Comparison of ENCODE assay signal across 26 cellular contexts in genomic region chr14:49615776-49616175, GRCh38. TPM values are rescaled to one million over a fixed set of nuclear protein-coding genes. Genes with fewer than 3 reads are reported as not detected.
DNase-seq lines count a peak whose midpoint lies in the region; ATAC-seq and TF ChIP-seq lines count a peak whose summit lies in the region.
"Had no signal": no experiment of that assay in that cellular context is flagged by ENCODE, and none has a peak within 500 bp of the region (broad histone marks: within the 10 kb centered on the region; RNA-seq: fewer than 3 reads in every experiment).

No MANE protein-coding gene starts in this region.

- H3K36me3 Mint-ChIP-seq in CD4-positive, alpha-beta T cell (ENCODE audit: low read depth): peaks cover 46% of the 10 kb centered on the region
- peaks cover 10% of the 10 kb centered on the region for H3K36me3 Mint-ChIP-seq in T-helper 17 cell (ENCODE audit: low read depth)
- H3K36me3 Mint-ChIP-seq in immature natural killer cell: peaks cover 3 to 9% (median 9%) of the 10 kb centered on the region in 3 donors

- DNase-seq in DMS 273 (lab: John Stamatoyannopoulos, UW; ENCODE audit: unreplicated experiment) (peak; percentile 61), DMS 273 treated with DMSO at 0.1 percent for 48 hours (lab: John Stamatoyannopoulos, UW) (no peak), T-helper 17 cell (no peak), immature natural killer cell (no peak), NCI-H510A (lab: John Stamatoyannopoulos, UW) (no peak), iPS-NIHi7 (ENCODE audit: extremely low spot score) (no peak)
- no peak for DNase-seq in CD4-positive, alpha-beta T cell
- no peak for DNase-seq in stimulated activated CD4-positive, alpha-beta T cell treated with anti-CD3 and anti-CD28 coated beads, Interleukin-2, amount 100 ng/mL, for 48 hours
- DNase-seq: activated naive CD4-positive, alpha-beta T cell treated with Interleukin-2 at 50 U/mL for 16 hours; activated T-cell treated with anti-CD3 and anti-CD28 coated beads, Interleukin-2, amount 50 U/mL, for 4 hours; anterior cingulate cortex; GDM1; islet precursor cell; KG1; NCI-H1436 treated with DMSO at 0.1 percent for 48 hours; NCI-H748 treated with DMSO at 0.1 percent for 48 hours; pancreas; stimulated activated CD4-positive, alpha-beta T cell treated with anti-CD3 and anti-CD28 coated beads, Interleukin-4, amount 100 ng/mL, for 24 hours; stimulated activated naive CD4-positive, alpha-beta T cell treated with Interleukin-2 at 50 U/mL for 16 hours; T-helper 9 cell had no signal

- no peak for ATAC-seq in CD4-positive, alpha-beta T cell (ENCODE audit: poor library complexity)
- no peak for ATAC-seq in T-helper 17 cell
- ATAC-seq: activated CD4-positive, CD25-positive, alpha-beta regulatory T cell treated with anti-CD3 and anti-CD28 coated beads, Interleukin-2, amount 50 U/mL, for 24 hours; activated T-cell treated with anti-CD3 and anti-CD28 coated beads, Interleukin-2, amount 50 U/mL, for 4 hours; pancreas; Right ventricle myocardium inferior had no signal

- H3K27ac Mint-ChIP-seq in CD4-positive, alpha-beta T cell: peak overlapping the region; percentile 36
- H3K27ac Mint-ChIP-seq in T-helper 17 cell (peak overlapping the region; percentile 99), immature natural killer cell (peak overlapping the region in 5 of 6 donors; percentile 28 to 67 (median 55))
- H3K27ac Mint-ChIP-seq: nephron had no signal

- H3K4me1 Mint-ChIP-seq in CD4-positive, alpha-beta T cell (ENCODE audit: low read depth): peaks cover 34% of the 10 kb centered on the region
- H3K4me1 Mint-ChIP-seq in T-helper 17 cell: peaks cover 22% of the 10 kb centered on the region
- H3K4me1 Mint-ChIP-seq in immature natural killer cell: peaks cover 27 to 33% of the 10 kb centered on the region in 2 donors

- H3K27ac ChIP-seq in CD4-positive, alpha-beta T cell (ENCODE audit: low read depth, low read length): no peak overlapping the region
- H3K27ac ChIP-seq: 22Rv1, pancreas, right atrium auricular region, thoracic aorta had no signal

- intact Hi-C loops in CD4-positive, alpha-beta T cell (cut with DNase I, micrococcal nuclease): no loop called here

- TF ChIP-seq CTCF in CD4-positive, alpha-beta T cell (IDR thresholded peaks at IDR 0.05): no peak

- H3K27me3 ChIP-seq in CD4-positive, alpha-beta T cell (ENCODE audit: control insufficient read depth, insufficient read depth, low read length): no peaks in the 10 kb centered on the region
- H3K27me3 ChIP-seq: pancreas, right atrium auricular region had no signal

- H3K4me3 Mint-ChIP-seq in CD4-positive, alpha-beta T cell: no peak overlapping the region
- H3K4me3 Mint-ChIP-seq in T-helper 17 cell (no peak overlapping the region), immature natural killer cell (no peak overlapping the region)
- H3K4me3 Mint-ChIP-seq: activated T-cell treated with anti-CD3 and anti-CD28 coated beads, Interleukin-2, amount 50 U/mL, for 4 hours; nephron had no signal

- no peaks in the 10 kb centered on the region for H3K27me3 Mint-ChIP-seq in CD4-positive, alpha-beta T cell
- H3K27me3 Mint-ChIP-seq in T-helper 17 cell (no peaks in the 10 kb centered on the region), immature natural killer cell (ENCODE audit: low read depth in 3 of 3) (peaks cover 5 to 11% (median 9%) of the 10 kb centered on the region in 3 donors)

- CTCF ChIA-PET in CD4-positive, alpha-beta T cell (lab: Charles Lee): interaction anchor here (1.4 kb wide), 1 partner anchor 18 kb away, joined by 3 read pairs; no protein-coding TSS in a partner anchor

- no peaks in the 10 kb centered on the region for H3K9me3 ChIP-seq in CD4-positive, alpha-beta T cell (ENCODE audit: control insufficient read depth, low read length)
- H3K9me3 ChIP-seq in T-helper 17 cell (ENCODE audit: control insufficient read depth, low read length, poor library complexity, severe bottlenecking): no peaks in the 10 kb centered on the region
- H3K9me3 ChIP-seq: pancreas, right atrium auricular region, thoracic aorta had no signal

- POLR2A ChIA-PET in CD4-positive, alpha-beta T cell (lab: Charles Lee): no interaction called here

- H3K9me3 Mint-ChIP-seq in CD4-positive, alpha-beta T cell: no peaks in the 10 kb centered on the region
- H3K9me3 Mint-ChIP-seq in immature natural killer cell: no peaks in the 10 kb centered on the region
- H3K9me3 Mint-ChIP-seq: activated T-cell treated with anti-CD3 and anti-CD28 coated beads, Interleukin-2, amount 50 U/mL, for 4 hours; nephron had no signal

RNA-seq across cellular contexts. Expression of gene RPL36AL, which starts 4.7 kb away (rescaled TPM):
- 100 to 1,000 TPM; 339 to 370 TPM for total RNA-seq in CD4-positive, alpha-beta T cell
- 100 to 1,000 TPM; 209 to 250 TPM for total RNA-seq in T-helper 17 cell
- polyA plus RNA-seq in immature natural killer cell: 100 to 1,000 TPM; 610 to 699 (median 654) TPM

RNA-seq across cellular contexts. Expression of gene MGAT2, which starts 4.8 kb away (rescaled TPM):
- 10 to 100 TPM; 15.0 to 15.1 TPM for total RNA-seq in CD4-positive, alpha-beta T cell
- total RNA-seq in T-helper 17 cell: 10 to 100 TPM; 30.0 to 34.5 TPM
- 10 to 100 TPM; 32.0 to 50.0 (median 37.8) TPM for polyA plus RNA-seq in immature natural killer cell

RNA-seq across cellular contexts. Expression of gene LRR1, which starts 17.0 kb away (rescaled TPM):
- 1 to 10 TPM; 3.2 to 5.8 TPM for total RNA-seq in CD4-positive, alpha-beta T cell
- total RNA-seq in T-helper 17 cell: 10 to 100 TPM in 1 of 2 donors, 1 to 10 TPM in 1; 7.4 to 10.3 TPM
- polyA plus RNA-seq in immature natural killer cell: 10 to 100 TPM; 10.6 to 14.4 (median 12.5) TPM

RNA-seq across cellular contexts. Expression of gene DNAAF2, which starts 19.3 kb away (rescaled TPM):
- 1 to 10 TPM; 7.5 to 8.0 TPM for total RNA-seq in CD4-positive, alpha-beta T cell
- 10 to 100 TPM; 25.7 to 34.0 TPM for total RNA-seq in T-helper 17 cell
- 10 to 100 TPM; 13.3 to 17.2 (median 15.4) TPM for polyA plus RNA-seq in immature natural killer cell

RNA-seq across cellular contexts. Expression of gene RPS29, which starts 29.6 kb away (rescaled TPM):
- 1,000 to 10,000 TPM; 3,356 to 3,996 TPM for total RNA-seq in CD4-positive, alpha-beta T cell
- 1,000 to 10,000 TPM; 3,969 to 4,133 TPM for total RNA-seq in T-helper 17 cell
- polyA plus RNA-seq in immature natural killer cell: 1,000 to 10,000 TPM; 2,323 to 7,295 (median 3,604) TPM

Comparison
In these comparisons a context has a peak if more than half of its experiments do, and no peak if none do; other contexts are left out.
1. H3K27ac Mint-ChIP-seq: peak in every context shown above with its lines; median percentile 99 in T-helper 17 cell; 55 in immature natural killer cell; 36 in CD4-positive, alpha-beta T cell.